In genomic region chr2:235769046-235769445, GRCh38 we compare ENCODE assay signal across 23 cellular contexts.
"Had no signal": no experiment of that assay in that cellular context is flagged by ENCODE, and none has a peak within 500 bp of the region (broad histone marks: within the 10 kb centered on the region; RNA-seq: fewer than 3 reads in every experiment).

No MANE protein-coding gene starts in this region.

- H3K36me3 Mint-ChIP-seq: activated naive CD4-positive, alpha-beta T cell treated with anti-CD3 and anti-CD28 coated beads, Interleukin-2, amount 50 U/mL, for 24 hours; naive B cell; T-cell had no signal

- H3K4me3 ChIP-seq: body of pancreas, esophagus squamous epithelium, gastroesophageal sphincter, mucosa of descending colon, spleen, upper lobe of right lung had no signal

- H3K4me3 Mint-ChIP-seq: activated naive CD4-positive, alpha-beta T cell treated with anti-CD3 and anti-CD28 coated beads, Interleukin-2, amount 50 U/mL, for 24 hours; naive B cell; neural crest cell; T-cell; T-helper 2 cell treated with Interferon-gamma antibody and Interleukin-4, amounts not matched to agents 5 μg/mL and 100 μg/mL, for 36 hours had no signal

- DNase-seq: activated CD4-positive, alpha-beta T cell treated with anti-CD3 and anti-CD28 coated beads, Interleukin-2, amount 50 U/mL, for 1 hour; activated CD4-positive, CD25-positive, alpha-beta regulatory T cell treated with anti-CD3 and anti-CD28 coated beads, Interleukin-2, amount 50 U/mL, for 72 hours; activated gamma-delta T cell treated with Interleukin-2 at 50 U/mL for 16 hours; activated T-cell treated with anti-CD3 and anti-CD28 coated beads, Interleukin-2, amount 50 U/mL, for 1 hour; body of pancreas; dermis blood vessel endothelial cell; effector CD8-positive, alpha-beta T cell; esophagus squamous epithelium; left cardiac atrium; mesenchymal stem cell; mucosa of descending colon; naive B cell; occipital lobe; retina; spleen; stimulated activated CD4-positive, alpha-beta T cell treated with anti-CD3 and anti-CD28 coated beads, Interleukin-4, amount 100 ng/mL, for 24 hours; stimulated activated naive CD8-positive, alpha-beta T cell treated with anti-CD3 and anti-CD28 coated beads, Interleukin-15, Interleukin-2, amounts not matched to agents 100 U/mL and 50 U/mL, for 24 hours; T-cell; upper lobe of right lung had no signal

- ATAC-seq: body of pancreas; gastroesophageal sphincter; left cardiac atrium; mucosa of descending colon; stimulated activated naive CD8-positive, alpha-beta T cell treated with anti-CD3 and anti-CD28 coated beads, Interleukin-15, Interleukin-2, amounts not matched to agents 100 U/mL and 50 U/mL, for 24 hours; T-cell; upper lobe of right lung had no signal

- H3K9me3 Mint-ChIP-seq: activated naive CD4-positive, alpha-beta T cell treated with anti-CD3 and anti-CD28 coated beads, Interleukin-2, amount 50 U/mL, for 24 hours; naive B cell; neural crest cell; T-cell; T-helper 2 cell treated with Interferon-gamma antibody and Interleukin-4, amounts not matched to agents 5 μg/mL and 100 μg/mL, for 36 hours had no signal

- H3K27ac Mint-ChIP-seq: activated naive CD4-positive, alpha-beta T cell treated with anti-CD3 and anti-CD28 coated beads, Interleukin-2, amount 50 U/mL, for 24 hours; naive B cell; T-cell; T-helper 2 cell treated with Interferon-gamma antibody and Interleukin-4, amounts not matched to agents 5 μg/mL and 100 μg/mL, for 36 hours had no signal
